8 cellular contexts compared by ENCODE assay signal in the genomic region with DNA sequence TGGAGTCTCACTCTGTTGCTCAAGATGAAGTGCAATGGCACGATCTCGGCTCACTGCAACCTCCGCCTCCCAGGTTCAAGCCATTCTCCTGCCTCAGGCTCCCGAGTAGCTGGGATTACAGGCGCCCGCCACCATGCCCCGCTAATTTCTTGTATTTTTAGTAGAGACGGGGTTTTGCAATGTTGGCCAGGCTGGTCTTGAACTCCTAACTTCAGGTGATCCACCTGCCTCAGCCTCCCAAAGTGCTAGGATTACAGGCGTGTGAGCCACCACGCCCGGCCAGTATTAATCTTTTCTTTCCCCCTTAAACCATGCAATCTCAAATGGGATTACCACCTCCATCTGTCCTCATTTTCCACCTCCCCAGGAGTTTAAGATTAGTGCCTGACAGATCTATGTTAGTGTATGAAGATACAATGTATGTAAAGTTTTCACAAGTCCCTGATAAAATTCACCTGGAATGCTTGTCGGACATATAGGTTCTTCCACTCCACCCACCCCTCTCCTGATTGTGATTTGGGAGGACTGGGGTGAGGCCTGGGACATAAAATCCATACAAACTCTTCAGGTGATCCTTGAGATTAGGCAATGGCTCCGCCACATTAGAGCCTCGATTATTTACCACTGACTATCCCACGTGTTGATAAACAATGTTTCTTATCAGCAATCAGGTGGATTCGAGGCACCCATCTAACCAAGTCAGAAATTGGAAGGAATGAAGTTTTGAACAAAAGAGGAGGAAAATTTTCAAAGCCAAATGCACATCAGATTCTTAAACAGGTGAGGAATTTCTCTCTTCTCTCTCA. TPM values are rescaled to one million over a fixed set of nuclear protein-coding genes. Genes with fewer than 3 reads are reported as not detected.
A peak's percentile ranks its signal among the peaks of the same experiment; 100 is the strongest.
DNase-seq lines count a peak whose midpoint lies in the region; TF ChIP-seq lines count a peak whose summit lies in the region.

No MANE protein-coding gene starts in this region.

- no peaks in the 10 kb centered on the region for H3K9me2 ChIP-seq in neural cell (ENCODE audit: insufficient read depth, low read length)

- H3K9ac ChIP-seq in BLaER1 treated with 17β-estradiol and CSF1 and Interleukin-3, amounts not matched to agents 10 nM and 100 nM: peak overlapping the region; percentile 82 to 96 (median 90)
- H3K9ac ChIP-seq in neural cell (ENCODE audit: low read length): peak overlapping the region; percentile 89

- peak overlapping the region; percentile 82 to 94 (median 90) for H3K4me3 ChIP-seq in BLaER1 treated with 17β-estradiol and CSF1 and Interleukin-3, amounts not matched to agents 10 nM and 100 nM
- H3K4me3 ChIP-seq in NB4 (ENCODE audit: low read depth, low read length): peak overlapping the region; percentile 92
- H3K4me3 ChIP-seq in ectodermal cell (ENCODE audit: insufficient read depth, low read depth, low read length): peak overlapping the region; percentile 91
- peak overlapping the region; percentile 91 for H3K4me3 ChIP-seq in neural cell (ENCODE audit: low read length)

- H3K79me2 ChIP-seq in neural cell (replicated peaks; ENCODE audit: insufficient read depth, low read length): peaks cover 37% of the 10 kb centered on the region

- TF ChIP-seq POLR2A in NB4 (IDR thresholded peaks at IDR 0.05; ENCODE audit: extremely low read depth, insufficient read length): no peak

- no peaks in the 10 kb centered on the region for H3K27me3 ChIP-seq in BLaER1 treated with 17β-estradiol and CSF1 and Interleukin-3, amounts not matched to agents 10 nM and 100 nM
- peaks cover 3% of the 10 kb centered on the region for H3K27me3 ChIP-seq in ectodermal cell (ENCODE audit: control insufficient read depth, insufficient read depth, low read length, poor library complexity, severe bottlenecking)
- peaks cover 2% of the 10 kb centered on the region for H3K27me3 ChIP-seq in neural cell (ENCODE audit: insufficient read depth, low read depth, low read length)

- no peak for TF ChIP-seq CTCF in NB4 (IDR thresholded peaks at IDR 0.05; ENCODE audit: low read depth, low read length)
- no peak for TF ChIP-seq CTCF in neural cell (IDR thresholded peaks at IDR 0.05; ENCODE audit: poor library complexity, severe bottlenecking)

- 76 to 80% methylated on average over 16 of the region's 16 CpGs for WGBS in ectodermal cell, 2 experiments

- H3K9me3 ChIP-seq in BLaER1 treated with 17β-estradiol and CSF1 and Interleukin-3, amounts not matched to agents 10 nM and 100 nM (replicated peaks in 1 of 11): no peaks in the 10 kb centered on the region
- H3K9me3 ChIP-seq in ectodermal cell (ENCODE audit: control insufficient read depth, low read length) (no peaks in the 10 kb centered on the region), neural cell (ENCODE audit: low read length) (no peaks in the 10 kb centered on the region)

- TF ChIP-seq RAD21 in neural cell (conservative IDR thresholded peaks at IDR 0.05): no peak

- DNase-seq in NB4 (ENCODE audit: low read depth) (no peak), LoVo (ENCODE audit: low spot score) (no peak), NCI-H1417 (lab: John Stamatoyannopoulos, UW) (no peak), COLO668 (lab: John Stamatoyannopoulos, UW; ENCODE audit: unreplicated experiment) (no peak)
- DNase-seq in effector CD4-positive, alpha-beta T cell: no peak

- H3K27ac ChIP-seq in BLaER1 treated with 17β-estradiol and CSF1 and Interleukin-3, amounts not matched to agents 10 nM and 100 nM: peak overlapping the region; percentile 83 to 93 (median 89); a peak in 21 of 22 replicates
- H3K27ac ChIP-seq in ectodermal cell (ENCODE audit: insufficient read depth, low read depth, low read length, poor library complexity, severe bottlenecking): no peak overlapping the region
- H3K27ac ChIP-seq in neural cell (ENCODE audit: low read length): peak overlapping the region; percentile 75

- H3K36me3 ChIP-seq in BLaER1 treated with 17β-estradiol and CSF1 and Interleukin-3, amounts not matched to agents 10 nM and 100 nM: peaks cover 3 to 33% (median 19%) of the 10 kb centered on the region in 11 experiments; a peak in 15 of 22 replicates
- H3K36me3 ChIP-seq in ectodermal cell (ENCODE audit: control insufficient read depth, insufficient read depth, low read length) (no peaks in the 10 kb centered on the region), neural cell (ENCODE audit: insufficient read depth, low read length) (no peaks in the 10 kb centered on the region)

- H3K4me1 ChIP-seq in BLaER1 treated with 17β-estradiol and CSF1 and Interleukin-3, amounts not matched to agents 10 nM and 100 nM: peaks cover 45 to 54% (median 49%) of the 10 kb centered on the region in 10 experiments
- H3K4me1 ChIP-seq in ectodermal cell (ENCODE audit: control insufficient read depth, insufficient read depth, low read length): peaks cover 4% of the 10 kb centered on the region

- no peaks in the 10 kb centered on the region for H3F3A ChIP-seq in neural cell (ENCODE audit: insufficient read depth, low read length, poor library complexity, severe bottlenecking)

- H2AFZ ChIP-seq in neural cell (ENCODE audit: low read depth, low read length): no peak overlapping the region

- peak overlapping the region; percentile 78 to 99 (median 89) for H3K4me2 ChIP-seq in BLaER1 treated with 17β-estradiol and CSF1 and Interleukin-3, amounts not matched to agents 10 nM and 100 nM
- peak overlapping the region; percentile 90 for H3K4me2 ChIP-seq in neural cell (ENCODE audit: low read length)

- H4K20me1 ChIP-seq in BLaER1 treated with 17β-estradiol and CSF1 and Interleukin-3, amounts not matched to agents 10 nM and 100 nM: peaks cover 10 to 49% (median 40%) of the 10 kb centered on the region in 11 experiments; a peak in 17 of 22 replicates
- no peaks in the 10 kb centered on the region for H4K20me1 ChIP-seq in neural cell (ENCODE audit: insufficient read depth)

- no peak for TF ChIP-seq EP300 in neural cell (conservative IDR thresholded peaks at IDR 0.05; ENCODE audit: poor library complexity, severe bottlenecking)

TF ChIP-seq in neural cell, 6 proteins besides CTCF, POLR2A, EP300 and RAD21:
- TF ChIP-seq POLR2AphosphoS5 (IDR thresholded peaks at IDR 0.05): no peak
- no peak for TF ChIP-seq EZH2 (IDR thresholded peaks at IDR 0.05; ENCODE audit: borderline replicate concordance, insufficient read depth, low read length, poor library complexity, severe bottlenecking)
- no peak for TF ChIP-seq SMC3 (conservative IDR thresholded peaks at IDR 0.05; ENCODE audit: poor library complexity)
- TF ChIP-seq TAF1 (IDR thresholded peaks at IDR 0.05; ENCODE audit: low read depth): no peak
- no peak for TF ChIP-seq MXI1 (conservative IDR thresholded peaks at IDR 0.05; ENCODE audit: poor library complexity, severe bottlenecking)
- TF ChIP-seq, protein P1, sequence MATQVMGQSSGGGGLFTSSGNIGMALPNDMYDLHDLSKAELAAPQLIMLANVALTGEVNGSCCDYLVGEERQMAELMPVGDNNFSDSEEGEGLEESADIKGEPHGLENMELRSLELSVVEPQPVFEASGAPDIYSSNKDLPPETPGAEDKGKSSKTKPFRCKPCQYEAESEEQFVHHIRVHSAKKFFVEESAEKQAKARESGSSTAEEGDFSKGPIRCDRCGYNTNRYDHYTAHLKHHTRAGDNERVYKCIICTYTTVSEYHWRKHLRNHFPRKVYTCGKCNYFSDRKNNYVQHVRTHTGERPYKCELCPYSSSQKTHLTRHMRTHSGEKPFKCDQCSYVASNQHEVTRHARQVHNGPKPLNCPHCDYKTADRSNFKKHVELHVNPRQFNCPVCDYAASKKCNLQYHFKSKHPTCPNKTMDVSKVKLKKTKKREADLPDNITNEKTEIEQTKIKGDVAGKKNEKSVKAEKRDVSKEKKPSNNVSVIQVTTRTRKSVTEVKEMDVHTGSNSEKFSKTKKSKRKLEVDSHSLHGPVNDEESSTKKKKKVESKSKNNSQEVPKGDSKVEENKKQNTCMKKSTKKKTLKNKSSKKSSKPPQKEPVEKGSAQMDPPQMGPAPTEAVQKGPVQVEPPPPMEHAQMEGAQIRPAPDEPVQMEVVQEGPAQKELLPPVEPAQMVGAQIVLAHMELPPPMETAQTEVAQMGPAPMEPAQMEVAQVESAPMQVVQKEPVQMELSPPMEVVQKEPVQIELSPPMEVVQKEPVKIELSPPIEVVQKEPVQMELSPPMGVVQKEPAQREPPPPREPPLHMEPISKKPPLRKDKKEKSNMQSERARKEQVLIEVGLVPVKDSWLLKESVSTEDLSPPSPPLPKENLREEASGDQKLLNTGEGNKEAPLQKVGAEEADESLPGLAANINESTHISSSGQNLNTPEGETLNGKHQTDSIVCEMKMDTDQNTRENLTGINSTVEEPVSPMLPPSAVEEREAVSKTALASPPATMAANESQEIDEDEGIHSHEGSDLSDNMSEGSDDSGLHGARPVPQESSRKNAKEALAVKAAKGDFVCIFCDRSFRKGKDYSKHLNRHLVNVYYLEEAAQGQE (IDR thresholded peaks at IDR 0.05; ENCODE audit: borderline replicate concordance): no peak

RNA-seq across cellular contexts. Expression of a gene that starts 1.2 kb away (rescaled TPM):
- polyA plus RNA-seq in ectodermal cell (2013, experiment 1 of 4): 65.0 TPM
- polyA plus RNA-seq in ectodermal cell (2013, experiment 2 of 4): 70.9 TPM
- 61.4 TPM for polyA plus RNA-seq in ectodermal cell (2013, experiment 3 of 4)
- 65.5 TPM for polyA plus RNA-seq in ectodermal cell (2013, experiment 4 of 4)
- polyA plus RNA-seq in neural cell: 59.2 and 67.9 TPM in 2 replicates
- polyA minus RNA-seq in neural cell: 38.7 and 45.1 TPM in 2 replicates

RNA-seq across cellular contexts. Expression of a gene that starts 58.1 kb away (rescaled TPM):
- 2.4 TPM for polyA plus RNA-seq in ectodermal cell (2013, experiment 1 of 4)
- 3.1 TPM for polyA plus RNA-seq in ectodermal cell (2013, experiment 2 of 4)
- polyA plus RNA-seq in ectodermal cell (2013, experiment 3 of 4): 4.4 TPM
- polyA plus RNA-seq in ectodermal cell (2013, experiment 4 of 4): 4.1 TPM
- 2.8 and 3.1 TPM in 2 replicates for polyA plus RNA-seq in neural cell
- 3.9 and 4.5 TPM in 2 replicates for polyA minus RNA-seq in neural cell
